ENCODE assay signal across 4 cellular contexts in genomic region chr19:1483979-1484428, GRCh38. TPM values are rescaled to one million over a fixed set of nuclear protein-coding genes. Genes with fewer than 3 reads are reported as not detected.
"Had no signal": no experiment of that assay in that cellular context is flagged by ENCODE, and none has a peak within 500 bp of the region (broad histone marks: within the 10 kb centered on the region; RNA-seq: fewer than 3 reads in every experiment).

No MANE protein-coding gene starts in this region.

- H3K27me3 Mint-ChIP-seq: IgD-negative memory B cell had no signal

- H3K9me3 Mint-ChIP-seq: IgD-negative memory B cell had no signal

- H3K4me3 Mint-ChIP-seq: IgD-negative memory B cell had no signal

- H3K27ac Mint-ChIP-seq: IgD-negative memory B cell had no signal

- H3K36me3 Mint-ChIP-seq: IgD-negative memory B cell had no signal

- DNase-seq: GOT3, HCEC 1CT, KBM-7 had no signal

RNA-seq across cellular contexts. Expression of gene PCSK4, which starts 6.1 kb away (rescaled TPM):
- polyA plus RNA-seq: IgD-negative memory B cell had no signal
